In genomic region chr6:29850011-29850553, GRCh38 we compare ENCODE assay signal across 1 cellular context.
TF ChIP-seq lines count a peak whose summit lies in the region.

No MANE protein-coding gene starts in this region.

TF ChIP-seq in SK-N-SH, 30 proteins besides CTCF, POLR2A, EP300 and RAD21 (continued from another document):
- TF ChIP-seq REST (IDR thresholded peaks at IDR 0.05; ENCODE audit: low read depth, low read length), result no peak
- no peak for TF ChIP-seq GATA2 (CRISPR knock-in tag; IDR thresholded peaks at IDR 0.05)
- no peak for TF ChIP-seq ELF1 (IDR thresholded peaks at IDR 0.05)
- no peak for TF ChIP-seq ZBTB33 (IDR thresholded peaks at IDR 0.05; ENCODE audit: borderline replicate concordance, low read depth)
- TF ChIP-seq SMC3 (IDR thresholded peaks at IDR 0.05; ENCODE audit: low read depth, low read length), result no peak
- TF ChIP-seq MAX (IDR thresholded peaks at IDR 0.05; ENCODE audit: low read depth), result no peak
- TF ChIP-seq YY1 (IDR thresholded peaks at IDR 0.05; ENCODE audit: low read depth), result no peak
- no peak for TF ChIP-seq MXI1 (IDR thresholded peaks at IDR 0.05; ENCODE audit: low read depth, low read length)
TF ChIP-seq in SK-N-SH: peak in this region for 0.
